In the genomic region with DNA sequence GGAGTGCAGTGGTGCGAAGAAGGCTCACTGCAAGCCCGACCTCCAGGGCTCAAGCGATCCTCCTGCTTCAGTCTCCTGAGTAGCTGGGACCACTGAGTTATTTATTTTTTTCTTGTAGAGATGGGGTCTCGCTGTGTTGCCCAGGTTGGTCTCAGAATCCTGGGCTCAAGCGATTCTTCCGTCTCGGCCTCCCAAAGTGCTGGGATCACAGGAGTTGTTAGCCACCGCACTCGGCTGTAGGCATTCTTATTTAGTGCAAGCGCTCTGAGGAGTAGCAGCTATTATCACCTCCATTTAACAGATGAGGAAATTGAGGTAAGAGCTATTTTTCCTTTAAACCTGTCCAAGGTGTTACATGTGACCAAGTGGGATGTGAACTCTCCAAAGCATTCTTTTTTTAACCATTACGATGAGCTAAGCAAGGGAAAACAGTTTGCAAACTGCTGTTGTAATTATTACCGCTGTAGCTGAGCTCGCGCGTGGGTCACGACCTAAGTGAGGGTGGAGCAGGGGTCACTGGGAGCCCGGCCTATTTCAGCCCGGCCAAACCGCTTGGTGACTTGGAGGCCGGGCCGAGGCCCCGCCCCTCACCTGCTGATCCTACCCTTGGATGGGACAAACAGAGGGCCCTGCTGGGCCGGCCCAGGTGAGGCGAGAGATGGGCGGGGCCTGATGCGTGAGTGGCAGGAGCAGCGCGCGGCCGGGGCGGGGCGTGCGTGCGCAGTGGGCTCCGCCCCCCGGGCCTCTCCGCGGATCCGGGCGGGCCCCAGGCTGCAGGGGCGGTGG, we compare ENCODE assay signal across 8 cellular contexts. TPM values are rescaled to one million over a fixed set of nuclear protein-coding genes. Genes with fewer than 3 reads are reported as not detected.
DNase-seq lines count a peak whose midpoint lies in the region; ATAC-seq and TF ChIP-seq lines count a peak whose summit lies in the region.

No MANE protein-coding gene starts in this region.

- peaks cover 75% of the 10 kb centered on the region for H3K27me3 Mint-ChIP-seq in T-helper 1 cell treated with Interleukin-12 subunit alpha and Interleukin-12 subunit beta and Interleukin-4 antibody, amounts not matched to agents 30 μg/mL and 1 μg/mL, for 36 hours (ENCODE audit: low read depth)

- ATAC-seq in HCT116 (peak; percentile 94), left cardiac atrium (peak; percentile 93 to 94)

- H3K9ac ChIP-seq in HCT116 (ENCODE audit: low read length) = no peak overlapping the region

- H3K36me3 ChIP-seq in HCT116 (ENCODE audit: control insufficient read depth in 1 of 2, insufficient read depth in 2 of 2, low read length in 2 of 2) = no peaks in the 10 kb centered on the region
- H3K36me3 ChIP-seq in adrenal gland (replicated peaks in 1 of 2) = no peaks in the 10 kb centered on the region
- no peaks in the 10 kb centered on the region for H3K36me3 ChIP-seq in transverse colon

- H3K9me3 Mint-ChIP-seq in T-helper 1 cell treated with Interleukin-12 subunit alpha and Interleukin-12 subunit beta and Interleukin-4 antibody, amounts not matched to agents 30 μg/mL and 1 μg/mL, for 36 hours = no peaks in the 10 kb centered on the region

- CTCF ChIA-PET in HCT116 (lab: Charles Lee) = interaction anchor here (1.7 kb wide), 1 partner anchor 32 kb away, joined by 9 read pairs; no protein-coding TSS in a partner anchor

- peak overlapping the region; percentile 17 to 74; a peak in 1 of 4 replicates for H3K4me3 ChIP-seq in HCT116 (replicated peaks in 1 of 2; ENCODE audit: low read depth in 1 of 2, low read length in 2 of 2)
- H3K4me3 ChIP-seq in NB4 (ENCODE audit: low read depth, low read length) = peak overlapping the region; percentile 25
- peak overlapping the region in 1 of 4 donors; percentile 76 for H3K4me3 ChIP-seq in adrenal gland
- peak overlapping the region in 3 of 4 donors; percentile 34 to 85 (median 78) for H3K4me3 ChIP-seq in transverse colon

- 26 to 63% (median 48%) methylated on average over 16 to 41 of the region's 41 CpGs for WGBS in adrenal gland, 4 donors
- WGBS in transverse colon (ENCODE audit: low coverage in 1 of 2), 2 donors = 31 to 79% methylated on average over 8 to 34 of the region's 41 CpGs

- peak overlapping the region; percentile 50 for H3K4me2 ChIP-seq in HCT116 (ENCODE audit: low read length)

- H3K4me1 ChIP-seq in HCT116 (ENCODE audit: control insufficient read depth in 1 of 2, insufficient read depth in 2 of 2, low read length in 2 of 2) = peaks cover 13 to 33% of the 10 kb centered on the region in 2 experiments
- H3K4me1 ChIP-seq in adrenal gland (replicated peaks in 1 of 2) = peaks cover 9 to 42% of the 10 kb centered on the region in 2 donors
- H3K4me1 ChIP-seq in transverse colon = peaks cover 10 to 49% (median 33%) of the 10 kb centered on the region in 4 donors

- TF ChIP-seq CTCF in HCT116 (IDR thresholded peaks at IDR 0.05 in 2 of 3, conservative IDR thresholded peaks at IDR 0.05 in 1 of 3; ENCODE audit: borderline replicate concordance in 1 of 3, insufficient read depth in 1 of 3, low read depth in 2 of 3, low read length in 2 of 3) (no peak), NB4 (IDR thresholded peaks at IDR 0.05; ENCODE audit: low read depth, low read length) (no peak), adrenal gland (IDR thresholded peaks at IDR 0.05) (no peak), transverse colon (IDR thresholded peaks at IDR 0.05) (no peak)

- RAD21 ChIA-PET in HCT116 (lab: Charles Lee; ENCODE audit: low non-redundant PET in 1 of 2, low total read pairs in 2 of 2, uncharacterized antibody in 2 of 2, unreplicated experiment in 2 of 2) = no interaction called here

- H3K27me3 ChIP-seq in HCT116 (ENCODE audit: insufficient read depth, low read length) (no peaks in the 10 kb centered on the region), adrenal gland (no peaks in the 10 kb centered on the region), transverse colon (no peaks in the 10 kb centered on the region)

- no peaks in the 10 kb centered on the region for H3K9me2 ChIP-seq in HCT116 (ENCODE audit: insufficient read depth)

- no peaks in the 10 kb centered on the region for H4K20me1 ChIP-seq in HCT116 (ENCODE audit: insufficient read depth)

- TF ChIP-seq RAD21 in HCT116 (IDR thresholded peaks at IDR 0.05; ENCODE audit: low read depth) = no peak

- H3K4me3 Mint-ChIP-seq in T-helper 1 cell treated with Interleukin-12 subunit alpha and Interleukin-12 subunit beta and Interleukin-4 antibody, amounts not matched to agents 30 μg/mL and 1 μg/mL, for 36 hours = peak overlapping the region; percentile 54

- H3K27ac ChIP-seq in HCT116 (ENCODE audit: low read depth, low read length) (no peak overlapping the region), adrenal gland (peak overlapping the region in 1 of 5 donors; percentile 67), transverse colon (peak overlapping the region; percentile 24 to 78 (median 67))

- TF ChIP-seq POLR2A in HCT116 (IDR thresholded peaks at IDR 0.05; ENCODE audit: borderline replicate concordance, extremely low read depth, insufficient read depth, insufficient read length) (peak; percentile 24), NB4 (IDR thresholded peaks at IDR 0.05; ENCODE audit: extremely low read depth, insufficient read length) (no peak), adrenal gland (IDR thresholded peaks at IDR 0.05) (no peak), transverse colon (IDR thresholded peaks at IDR 0.05) (no peak)

- no peaks in the 10 kb centered on the region for H3K79me2 ChIP-seq in HCT116 (ENCODE audit: insufficient read depth, low read length)

- POLR2A ChIA-PET in HCT116 (lab: Charles Lee) = interaction anchor here (0.6 kb wide), 1 partner anchor 93 kb away, joined by 3 read pairs; no protein-coding TSS in a partner anchor

- peaks cover 13% of the 10 kb centered on the region for H3K4me1 Mint-ChIP-seq in T-helper 1 cell treated with Interleukin-12 subunit alpha and Interleukin-12 subunit beta and Interleukin-4 antibody, amounts not matched to agents 30 μg/mL and 1 μg/mL, for 36 hours (ENCODE audit: low read depth)

- H3K9me3 ChIP-seq in HCT116 (ENCODE audit: control insufficient read depth in 1 of 2, insufficient read depth in 1 of 2, low read depth in 1 of 2, low read length in 2 of 2) = no peaks in the 10 kb centered on the region
- no peaks in the 10 kb centered on the region for H3K9me3 ChIP-seq in adrenal gland (replicated peaks in 1 of 3)
- no peaks in the 10 kb centered on the region for H3K9me3 ChIP-seq in transverse colon

- TF ChIP-seq EP300 in transverse colon (IDR thresholded peaks at IDR 0.05; ENCODE audit: low read depth) = no peak

- intact Hi-C loops in HCT116 (cut with micrococcal nuclease) (loop anchor here (10.0 kb wide), 1 partner anchor 1378 kb away; no protein-coding TSS in a partner anchor), adrenal gland (cut with DNase I) (loop anchor here (5.0 to 10.0 kb wide), 2 partner anchors 80 to 82 kb away; no protein-coding TSS in a partner anchor), left cardiac atrium (cut with DNase I) (loop anchor here in 1 of 2 donors (2.0 kb wide), 1 partner anchor 82 kb away; no protein-coding TSS in a partner anchor), posterior cingulate gyrus (cut with DNase I) (loop anchor here (5.0 kb wide), 1 partner anchor 80 kb away; no protein-coding TSS in a partner anchor), transverse colon (cut with DNase I; ENCODE audit: low total_unique reads) (no loop called here)

- peaks cover 2% of the 10 kb centered on the region for H3K36me3 Mint-ChIP-seq in T-helper 1 cell treated with Interleukin-12 subunit alpha and Interleukin-12 subunit beta and Interleukin-4 antibody, amounts not matched to agents 30 μg/mL and 1 μg/mL, for 36 hours (ENCODE audit: low read depth)

- no peak overlapping the region for H3K27ac Mint-ChIP-seq in T-helper 1 cell treated with Interleukin-12 subunit alpha and Interleukin-12 subunit beta and Interleukin-4 antibody, amounts not matched to agents 30 μg/mL and 1 μg/mL, for 36 hours

- in situ Hi-C loops in transverse colon (cut with MboI; ENCODE audit: low pct_ligation_motif_present in 1 of 4, low pct_unique_long_range_greater_than_20kb in 1 of 4, low sequenced_read_pairs in 3 of 4) = no loop called here

- H2AFZ ChIP-seq in HCT116 (ENCODE audit: low read depth, low read length, poor library complexity, severe bottlenecking) = peak overlapping the region; percentile 59

- peak; percentile 75 for DNase-seq in EL
- DNase-seq in HCT116 (ENCODE audit: low read depth, low spot score) = peak; percentile 89
- DNase-seq in NB4 (ENCODE audit: low read depth) = peak; percentile 70
- DNase-seq in adrenal gland = peak; percentile 75 to 90 (median 88)
- DNase-seq in left cardiac atrium = peak; percentile 89
- peak; percentile 51 to 96 (median 76) for DNase-seq in posterior cingulate gyrus
- peak; percentile 97 for DNase-seq in transverse colon

- BruUV-seq in HCT116 (replicated peaks; lab: Mats Ljungman, UMichigan) = no TSS peak

TF ChIP-seq in HCT116, 20 proteins besides CTCF, POLR2A, EP300 and RAD21 (continues in another document):
- TF ChIP-seq EZH2 (IDR thresholded peaks at IDR 0.05) (no peak), POLR2AphosphoS5 (IDR thresholded peaks at IDR 0.05; ENCODE audit: low read depth, low read length) (no peak), SIN3A (IDR thresholded peaks at IDR 0.05; ENCODE audit: low read depth) (no peak), ZFX (IDR thresholded peaks at IDR 0.05) (no peak)
- TF ChIP-seq, protein P1, sequence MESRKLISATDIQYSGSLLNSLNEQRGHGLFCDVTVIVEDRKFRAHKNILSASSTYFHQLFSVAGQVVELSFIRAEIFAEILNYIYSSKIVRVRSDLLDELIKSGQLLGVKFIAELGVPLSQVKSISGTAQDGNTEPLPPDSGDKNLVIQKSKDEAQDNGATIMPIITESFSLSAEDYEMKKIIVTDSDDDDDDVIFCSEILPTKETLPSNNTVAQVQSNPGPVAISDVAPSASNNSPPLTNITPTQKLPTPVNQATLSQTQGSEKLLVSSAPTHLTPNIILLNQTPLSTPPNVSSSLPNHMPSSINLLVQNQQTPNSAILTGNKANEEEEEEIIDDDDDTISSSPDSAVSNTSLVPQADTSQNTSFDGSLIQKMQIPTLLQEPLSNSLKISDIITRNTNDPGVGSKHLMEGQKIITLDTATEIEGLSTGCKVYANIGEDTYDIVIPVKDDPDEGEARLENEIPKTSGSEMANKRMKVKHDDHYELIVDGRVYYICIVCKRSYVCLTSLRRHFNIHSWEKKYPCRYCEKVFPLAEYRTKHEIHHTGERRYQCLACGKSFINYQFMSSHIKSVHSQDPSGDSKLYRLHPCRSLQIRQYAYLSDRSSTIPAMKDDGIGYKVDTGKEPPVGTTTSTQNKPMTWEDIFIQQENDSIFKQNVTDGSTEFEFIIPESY (IDR thresholded peaks at IDR 0.05; ENCODE audit: extremely low read depth, insufficient replicate concordance, low read length) = no peak

RNA-seq across cellular contexts. Expression of gene KREMEN1, which starts 0.4 kb away (rescaled TPM):
- total RNA-seq in HCT116 (2021; ENCODE audit: unreplicated experiment) = 31.9 TPM
- polyA plus RNA-seq in HCT116 (2012) = 15.5 and 17.5 TPM in 2 replicates
- 10 to 100 TPM; 19.8 to 58.7 (median 41.1) TPM for total RNA-seq in adrenal gland
- polyA plus RNA-seq in adrenal gland = 10 to 100 TPM in 2 of 3 donors, 1 to 10 TPM in 1; 9.3 to 20.2 (median 19.9) TPM
- total RNA-seq in left cardiac atrium = 10 to 100 TPM; 39.1 to 49.8 TPM
- total RNA-seq in transverse colon = 10 to 100 TPM in 3 of 4 donors, 1 to 10 TPM in 1; 5.2 to 39.2 (median 20.1) TPM

RNA-seq across cellular contexts. Expression of gene C22orf31, which starts 10.8 kb away (rescaled TPM):
- not detected for total RNA-seq in HCT116 (2021; ENCODE audit: unreplicated experiment)
- not detected in 2 replicates for polyA plus RNA-seq in HCT116 (2012)
- total RNA-seq in adrenal gland = under 1 TPM in 1 of 8 donors, not detected in 7; 0.43 TPM
- 1 to 10 TPM in 2 of 3 donors, not detected in 1; 1.4 to 1.9 TPM for polyA plus RNA-seq in adrenal gland
- not detected for total RNA-seq in left cardiac atrium
- total RNA-seq in transverse colon = not detected
